ENCODE assay signal across 33 cellular contexts in the genomic region with DNA sequence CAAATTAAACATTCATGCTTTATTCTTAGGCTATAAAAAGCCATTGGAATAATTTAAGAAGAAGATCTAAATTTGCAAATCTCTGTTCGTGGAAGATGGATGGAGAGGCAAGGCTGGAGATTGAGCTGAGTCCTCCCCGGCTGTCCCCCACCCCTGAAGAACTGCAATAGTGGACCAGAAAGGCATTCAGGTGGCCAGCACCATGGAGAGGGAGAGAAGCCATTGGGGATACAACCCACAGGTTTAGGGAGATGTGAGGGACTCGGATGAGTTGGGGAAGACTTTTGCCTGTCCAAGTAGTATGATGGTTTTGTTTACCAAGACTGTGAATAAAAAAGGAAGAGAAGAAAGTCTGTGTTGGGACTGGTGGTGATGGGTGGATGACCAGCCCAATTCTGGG.
"Had no signal": no experiment of that assay in that cellular context is flagged by ENCODE, and none has a peak within 500 bp of the region (broad histone marks: within the 10 kb centered on the region; RNA-seq: fewer than 3 reads in every experiment).

No MANE protein-coding gene starts in this region.

- H3K4me1 ChIP-seq: adrenal gland, body of pancreas, colonic mucosa, heart left ventricle had no signal

- ATAC-seq: activated CD4-positive, alpha-beta T cell treated with anti-CD3 and anti-CD28 coated beads for 36 hours; activated CD8-positive, alpha-beta memory T cell treated with anti-CD3 and anti-CD28 coated beads, Interleukin-2, amount 10 ng/mL, durations not matched to agents 7 days and 5 days; activated CD8-positive, alpha-beta T cell treated with anti-CD3 and anti-CD28 coated beads, Interleukin-2, amount 10 ng/mL, durations not matched to agents 7 days and 5 days; activated naive CD8-positive, alpha-beta T cell treated with anti-CD3 and anti-CD28 coated beads, Interleukin-2, amount 50 U/mL, for 24 hours; body of pancreas; esophagus mucosa; heart left ventricle had no signal

- H3K27me3 ChIP-seq: adrenal gland, body of pancreas, cardiac muscle cell, colonic mucosa had no signal

- H3K9me3 ChIP-seq: adrenal gland, body of pancreas, colonic mucosa, heart left ventricle had no signal

- H3K4me3 ChIP-seq: adrenal gland, body of pancreas, cardiac muscle cell, colonic mucosa, dorsolateral prefrontal cortex, heart left ventricle had no signal

- H3K27ac ChIP-seq: adrenal gland, body of pancreas, cardiac muscle cell, colonic mucosa, dorsolateral prefrontal cortex, heart left ventricle had no signal

- H3K27ac Mint-ChIP-seq: activated CD4-positive, alpha-beta memory T cell treated with anti-CD3 and anti-CD28 coated beads for 36 hours; activated CD4-positive, alpha-beta T cell treated with anti-CD3 and anti-CD28 coated beads for 36 hours; activated CD4-positive, alpha-beta T cell treated with anti-CD3 and anti-CD28 coated beads, Interleukin-2, amount 10 ng/mL, durations not matched to agents 24 days and 14 days; activated CD8-positive, alpha-beta memory T cell treated with anti-CD3 and anti-CD28 coated beads, Interleukin-2, amount 10 ng/mL, durations not matched to agents 7 days and 5 days; activated CD8-positive, alpha-beta T cell treated with anti-CD3 and anti-CD28 coated beads, Interleukin-2, amount 10 ng/mL, durations not matched to agents 7 days and 5 days; activated naive CD4-positive, alpha-beta T cell treated with anti-CD3 and anti-CD28 coated beads for 36 hours; activated naive CD4-positive, alpha-beta T cell treated with anti-CD3 and anti-CD28 coated beads, Interleukin-2, amount 50 U/mL, for 24 hours; activated naive CD8-positive, alpha-beta T cell treated with anti-CD3 and anti-CD28 coated beads for 36 hours; activated naive CD8-positive, alpha-beta T cell treated with anti-CD3 and anti-CD28 coated beads, Interleukin-2, amount 50 U/mL, for 24 hours; activated T-helper 1 cell treated with anti-CD3 and anti-CD28 coated beads, Interleukin-12 subunit alpha, Interleukin-12 subunit beta, Interleukin-2, Interleukin-4 antibody, amounts not matched to agents 30 ng/mL and 10 ng/mL and 1 ng/mL, durations not matched to agents 14 hours and 24 hours and 36 hours; activated T-helper 2 cell treated with anti-CD3 and anti-CD28 coated beads, Interferon-gamma antibody, Interleukin-2, Interleukin-4, amounts not matched to agents 10 μg/mL and 5 μg/mL and 100 μg/mL, durations not matched to agents 14 hours and 24 hours and 36 hours; endodermal cell had no signal

- H3K36me3 ChIP-seq: adrenal gland, cardiac muscle cell, colonic mucosa had no signal

- H3K4me3 Mint-ChIP-seq: activated CD4-positive, alpha-beta memory T cell treated with anti-CD3 and anti-CD28 coated beads for 36 hours; activated CD4-positive, alpha-beta T cell treated with anti-CD3 and anti-CD28 coated beads for 36 hours; activated CD4-positive, alpha-beta T cell treated with anti-CD3 and anti-CD28 coated beads, Interleukin-2, amount 10 ng/mL, durations not matched to agents 24 days and 14 days; activated CD8-positive, alpha-beta memory T cell treated with anti-CD3 and anti-CD28 coated beads, Interleukin-2, amount 10 ng/mL, durations not matched to agents 7 days and 5 days; activated CD8-positive, alpha-beta T cell treated with anti-CD3 and anti-CD28 coated beads, Interleukin-2, amount 10 ng/mL, durations not matched to agents 7 days and 5 days; activated naive CD4-positive, alpha-beta T cell treated with anti-CD3 and anti-CD28 coated beads for 36 hours; activated naive CD4-positive, alpha-beta T cell treated with anti-CD3 and anti-CD28 coated beads, Interleukin-2, amount 50 U/mL, for 24 hours; activated naive CD8-positive, alpha-beta T cell treated with anti-CD3 and anti-CD28 coated beads for 36 hours; activated naive CD8-positive, alpha-beta T cell treated with anti-CD3 and anti-CD28 coated beads, Interleukin-2, amount 50 U/mL, for 24 hours; activated T-helper 1 cell treated with anti-CD3 and anti-CD28 coated beads, Interleukin-12 subunit alpha, Interleukin-12 subunit beta, Interleukin-2, Interleukin-4 antibody, amounts not matched to agents 30 ng/mL and 10 ng/mL and 1 ng/mL, durations not matched to agents 14 hours and 24 hours and 36 hours; endodermal cell had no signal

- H3K9me3 Mint-ChIP-seq: activated CD4-positive, alpha-beta memory T cell treated with anti-CD3 and anti-CD28 coated beads for 36 hours; activated CD4-positive, alpha-beta T cell treated with anti-CD3 and anti-CD28 coated beads, Interleukin-2, amount 10 ng/mL, durations not matched to agents 24 days and 14 days; activated naive CD4-positive, alpha-beta T cell treated with anti-CD3 and anti-CD28 coated beads for 36 hours; activated naive CD4-positive, alpha-beta T cell treated with anti-CD3 and anti-CD28 coated beads, Interleukin-2, amount 50 U/mL, for 24 hours; activated naive CD8-positive, alpha-beta T cell treated with anti-CD3 and anti-CD28 coated beads for 36 hours; activated naive CD8-positive, alpha-beta T cell treated with anti-CD3 and anti-CD28 coated beads, Interleukin-2, amount 50 U/mL, for 24 hours; activated T-helper 1 cell treated with anti-CD3 and anti-CD28 coated beads, Interleukin-12 subunit alpha, Interleukin-12 subunit beta, Interleukin-2, Interleukin-4 antibody, amounts not matched to agents 30 ng/mL and 10 ng/mL and 1 ng/mL, durations not matched to agents 14 hours and 24 hours and 36 hours; activated T-helper 2 cell treated with anti-CD3 and anti-CD28 coated beads, Interferon-gamma antibody, Interleukin-2, Interleukin-4, amounts not matched to agents 10 μg/mL and 5 μg/mL and 100 μg/mL, durations not matched to agents 14 hours and 24 hours and 36 hours had no signal

- H3K36me3 Mint-ChIP-seq: activated CD4-positive, alpha-beta memory T cell treated with anti-CD3 and anti-CD28 coated beads for 36 hours; activated CD8-positive, alpha-beta memory T cell treated with anti-CD3 and anti-CD28 coated beads, Interleukin-2, amount 10 ng/mL, durations not matched to agents 7 days and 5 days; activated naive CD4-positive, alpha-beta T cell treated with anti-CD3 and anti-CD28 coated beads, Interleukin-2, amount 50 U/mL, for 24 hours; activated naive CD8-positive, alpha-beta T cell treated with anti-CD3 and anti-CD28 coated beads for 36 hours had no signal

- DNase-seq: activated CD4-positive, alpha-beta memory T cell treated with anti-CD3 and anti-CD28 coated beads for 36 hours; activated CD4-positive, alpha-beta T cell treated with anti-CD3 and anti-CD28 coated beads for 36 hours; activated CD4-positive, alpha-beta T cell treated with anti-CD3 and anti-CD28 coated beads, Interleukin-2, amount 10 ng/mL, durations not matched to agents 24 days and 14 days; activated CD4-positive, CD25-positive, alpha-beta regulatory T cell; activated CD4-positive, CD25-positive, alpha-beta regulatory T cell treated with anti-CD3 and anti-CD28 coated beads, Interleukin-2, amount 50 U/mL, for 72 hours; activated CD8-positive, alpha-beta memory T cell treated with anti-CD3 and anti-CD28 coated beads, Interleukin-2, amount 10 ng/mL, durations not matched to agents 7 days and 5 days; activated CD8-positive, alpha-beta memory T cell treated with anti-CD3 and anti-CD28 coated beads, Interleukin-2, amount 50 U/mL, for 4 hours; activated CD8-positive, alpha-beta T cell treated with anti-CD3 and anti-CD28 coated beads, Interleukin-2, amount 10 ng/mL, durations not matched to agents 7 days and 5 days; activated effector memory CD4-positive, alpha-beta T cell treated with anti-CD3 and anti-CD28 coated beads, Interleukin-2, amount 50 U/mL, for 16 hours; activated naive CD4-positive, alpha-beta T cell treated with anti-CD3 and anti-CD28 coated beads for 36 hours; activated naive CD8-positive, alpha-beta T cell treated with anti-CD3 and anti-CD28 coated beads for 36 hours; activated naive CD8-positive, alpha-beta T cell treated with anti-CD3 and anti-CD28 coated beads, Interleukin-2, amount 50 U/mL, for 24 hours; activated T-cell treated with anti-CD3 and anti-CD28 coated beads, Interleukin-2, amount 50 U/mL, for 1 hour; activated T-cell treated with anti-CD3 and anti-CD28 coated beads, Interleukin-2, amount 50 U/mL, for 48 hours; adrenal gland; amygdala; aorta; body of pancreas; central memory CD4-positive, alpha-beta T cell; cerebellar nuclear complex; colonic mucosa; dorsolateral prefrontal cortex; effector memory CD4-positive, alpha-beta T cell; endodermal cell; foreskin fibroblast; glutamatergic neuron; heart left ventricle; T-helper 2 cell had no signal

- H3K4me1 Mint-ChIP-seq: activated CD4-positive, alpha-beta T cell treated with anti-CD3 and anti-CD28 coated beads for 36 hours; activated CD4-positive, alpha-beta T cell treated with anti-CD3 and anti-CD28 coated beads, Interleukin-2, amount 10 ng/mL, durations not matched to agents 24 days and 14 days; activated CD8-positive, alpha-beta memory T cell treated with anti-CD3 and anti-CD28 coated beads, Interleukin-2, amount 10 ng/mL, durations not matched to agents 7 days and 5 days; activated naive CD4-positive, alpha-beta T cell treated with anti-CD3 and anti-CD28 coated beads, Interleukin-2, amount 50 U/mL, for 24 hours; activated naive CD8-positive, alpha-beta T cell treated with anti-CD3 and anti-CD28 coated beads for 36 hours; activated naive CD8-positive, alpha-beta T cell treated with anti-CD3 and anti-CD28 coated beads, Interleukin-2, amount 50 U/mL, for 24 hours; endodermal cell had no signal
